Comparison of ENCODE assay signal across 33 cellular contexts in the genomic region with DNA sequence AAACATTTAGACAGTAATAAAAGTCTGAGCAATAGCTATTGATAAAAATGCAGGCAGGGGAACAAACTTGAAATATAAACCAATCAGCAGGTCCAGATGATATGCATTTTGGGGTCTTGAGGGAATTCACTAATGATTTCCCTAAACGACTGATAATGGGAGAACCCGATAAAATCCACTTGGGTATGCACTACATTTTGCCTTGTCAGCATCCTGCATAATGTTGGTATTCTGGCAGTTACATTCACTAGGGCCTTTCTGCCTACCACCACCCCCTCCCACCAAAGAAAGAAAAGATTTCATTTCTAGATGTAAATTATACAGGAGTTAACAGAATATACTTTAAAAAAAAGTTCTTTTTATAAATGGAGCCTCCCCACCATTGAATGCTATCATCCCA.
DNase-seq lines count a peak whose midpoint lies in the region; ATAC-seq, FAIRE-seq and TF ChIP-seq lines count a peak whose summit lies in the region.
"Had no signal": no experiment of that assay in that cellular context is flagged by ENCODE, and none has a peak within 500 bp of the region (broad histone marks: within the 10 kb centered on the region; RNA-seq: fewer than 3 reads in every experiment).

No MANE protein-coding gene starts in this region.

- H3K14ac ChIP-seq in IMR-90 (replicated peaks; ENCODE audit: low read depth, low read length): no peak overlapping the region

- TF ChIP-seq CTCF in HepG2 (CRISPR knock-in tag; IDR thresholded peaks at IDR 0.05): no peak
- no peak for TF ChIP-seq CTCF in right lobe of liver (IDR thresholded peaks at IDR 0.05)
- TF ChIP-seq CTCF in IMR-90 (conservative IDR thresholded peaks at IDR 0.05; ENCODE audit: low read depth, low read length): no peak
- no peak for TF ChIP-seq CTCF in K562 (IDR thresholded peaks at IDR 0.05 in 2 of 3, conservative IDR thresholded peaks at IDR 0.05 in 1 of 3; ENCODE audit: insufficient read depth in 2 of 3, low read depth in 1 of 3, low read length in 3 of 3)

- POLR2A ChIA-PET in HepG2 (lab: Yijun Ruan, JAX): no interaction called here
- POLR2A ChIA-PET in IMR-90 (lab: Charles Lee; ENCODE audit: unreplicated experiment): interaction anchor here (0.6 kb wide), 1 partner anchor 123 kb away, joined by 3 read pairs; no protein-coding TSS in a partner anchor
- POLR2A ChIA-PET in K562 (lab: Yijun Ruan, JAX): no interaction called here

- H3K4me3 ChIP-seq in HepG2 (replicated peaks in 1 of 3; ENCODE audit: insufficient read depth in 1 of 3, low read depth in 2 of 3, low read length in 3 of 3): no peak overlapping the region
- H3K4me3 ChIP-seq in right lobe of liver: no peak overlapping the region
- H3K4me3 ChIP-seq in IMR-90 (ENCODE audit: insufficient read depth, low read depth, low read length): no peak overlapping the region
- H3K4me3 ChIP-seq in K562: no peak overlapping the region
- H3K4me3 ChIP-seq: A549; BLaER1; BLaER1 treated with 17β-estradiol and CSF1 and Interleukin-3, amounts not matched to agents 10 nM and 100 nM had no signal

- H3K4me2 ChIP-seq in HepG2 (ENCODE audit: low read depth, low read length): no peak overlapping the region
- no peak overlapping the region for H3K4me2 ChIP-seq in IMR-90 (ENCODE audit: low read depth, low read length)
- no peak overlapping the region for H3K4me2 ChIP-seq in K562 (ENCODE audit: insufficient read depth, low read length)
- H3K4me2 ChIP-seq: A549; BLaER1; BLaER1 treated with 17β-estradiol and CSF1 and Interleukin-3, amounts not matched to agents 10 nM and 100 nM had no signal

- H3K9ac ChIP-seq in HepG2 (ENCODE audit: insufficient read depth, low read depth, low read length) (no peak overlapping the region), IMR-90 (ENCODE audit: low read depth, low read length) (no peak overlapping the region), K562 (ENCODE audit: insufficient read depth in 1 of 2, low read depth in 2 of 2, low read length in 2 of 2) (no peak overlapping the region)
- H3K9ac ChIP-seq: BLaER1; BLaER1 treated with 17β-estradiol and CSF1 and Interleukin-3, amounts not matched to agents 10 nM and 100 nM had no signal

- H3K79me2 ChIP-seq in HepG2 (ENCODE audit: insufficient read depth, low read length) (no peaks in the 10 kb centered on the region), K562 (ENCODE audit: control insufficient read depth, insufficient read depth, low read length) (no peaks in the 10 kb centered on the region)

- H3K9me3 ChIP-seq in HepG2 (ENCODE audit: low read length) (no peaks in the 10 kb centered on the region), right lobe of liver (no peaks in the 10 kb centered on the region), IMR-90 (ENCODE audit: control insufficient read depth, insufficient read depth, low read length) (no peaks in the 10 kb centered on the region), K562 (replicated peaks; ENCODE audit: control insufficient read depth, insufficient read depth, low read depth, low read length) (no peaks in the 10 kb centered on the region)
- H3K9me3 ChIP-seq: A549; BE2C; BLaER1; BLaER1 treated with 17β-estradiol and CSF1 and Interleukin-3, amounts not matched to agents 10 nM and 100 nM; Caco-2 had no signal

- H3K36me3 ChIP-seq in HepG2 (replicated peaks in 1 of 2; ENCODE audit: control insufficient read depth in 1 of 2, insufficient read depth in 2 of 2, low read length in 2 of 2): no peaks in the 10 kb centered on the region
- no peaks in the 10 kb centered on the region for H3K36me3 ChIP-seq in right lobe of liver
- H3K36me3 ChIP-seq in IMR-90 (ENCODE audit: control insufficient read depth, insufficient read depth, low read length): no peaks in the 10 kb centered on the region
- no peaks in the 10 kb centered on the region for H3K36me3 ChIP-seq in K562 (ENCODE audit: control insufficient read depth, insufficient read depth, low read length)
- H3K36me3 ChIP-seq: BE2C; BLaER1; BLaER1 treated with 17β-estradiol and CSF1 and Interleukin-3, amounts not matched to agents 10 nM and 100 nM had no signal

- no TSS peak for BruUV-seq in HepG2 (replicated peaks; lab: Mats Ljungman, UMichigan)
- BruUV-seq in IMR-90 (replicated peaks; lab: Mats Ljungman, UMichigan): no TSS peak
- no TSS peak for BruUV-seq in K562 (replicated peaks; lab: Mats Ljungman, UMichigan)

- H3K9me1 ChIP-seq in IMR-90 (ENCODE audit: insufficient read depth, low read length) (no peaks in the 10 kb centered on the region), K562 (ENCODE audit: control insufficient read depth, insufficient read depth, low read length) (no peaks in the 10 kb centered on the region)

- H3K4ac ChIP-seq in IMR-90 (ENCODE audit: low read depth, low read length): no peak overlapping the region

- H3K27ac ChIP-seq in HepG2 (ENCODE audit: extremely low read length, insufficient read depth, low read length): no peak overlapping the region
- no peak overlapping the region for H3K27ac ChIP-seq in right lobe of liver
- no peak overlapping the region for H3K27ac ChIP-seq in IMR-90 (ENCODE audit: insufficient read depth, low read length)
- H3K27ac ChIP-seq in K562 (ENCODE audit: extremely low read depth, low read depth, low read length): no peak overlapping the region
- H3K27ac ChIP-seq: 22Rv1; A549; BLaER1; BLaER1 treated with 17β-estradiol and CSF1 and Interleukin-3, amounts not matched to agents 10 nM and 100 nM; C4-2B had no signal

- H4K20me1 ChIP-seq in HepG2 (ENCODE audit: insufficient read depth, low read length): no peaks in the 10 kb centered on the region
- no peaks in the 10 kb centered on the region for H4K20me1 ChIP-seq in IMR-90 (ENCODE audit: insufficient read depth, low read length)
- H4K20me1 ChIP-seq in K562 (replicated peaks; ENCODE audit: control insufficient read depth, insufficient read depth, low read length): no peaks in the 10 kb centered on the region
- H4K20me1 ChIP-seq: BLaER1; BLaER1 treated with 17β-estradiol and CSF1 and Interleukin-3, amounts not matched to agents 10 nM and 100 nM had no signal

- H2AFZ ChIP-seq in HepG2 (ENCODE audit: low read length) (no peak overlapping the region), IMR-90 (replicated peaks; ENCODE audit: low read length, poor library complexity) (no peak overlapping the region), K562 (ENCODE audit: low read depth, low read length) (no peak overlapping the region)

- no peak overlapping the region for H4K8ac ChIP-seq in IMR-90 (ENCODE audit: low read depth in 2 of 2, low read length in 2 of 2)

- H3K79me1 ChIP-seq in IMR-90 (ENCODE audit: low read depth in 1 of 2, low read length in 2 of 2): no peaks in the 10 kb centered on the region

- no peak overlapping the region for H2BK20ac ChIP-seq in IMR-90 (ENCODE audit: low read depth, low read length)

- no peak overlapping the region for H2AK9ac ChIP-seq in IMR-90 (replicated peaks; ENCODE audit: low read depth, low read length, poor library complexity)

- FAIRE-seq in HepG2 (lab: Jason Lieb, UNC): no peak
- FAIRE-seq in K562 (lab: Jason Lieb, UNC): no peak
- FAIRE-seq: A204.1, A549, D721Med had no signal

- H2AK5ac ChIP-seq in IMR-90 (ENCODE audit: low read depth, low read length): no peak overlapping the region

- no peak for TF ChIP-seq RAD21 in HepG2 (CRISPR knock-in tag; IDR thresholded peaks at IDR 0.05)
- no peak for TF ChIP-seq RAD21 in IMR-90 (IDR thresholded peaks at IDR 0.05; ENCODE audit: low read length)
- TF ChIP-seq RAD21 in K562 (CRISPR knock-in tag; conservative IDR thresholded peaks at IDR 0.05 in 1 of 2, IDR thresholded peaks at IDR 0.05 in 1 of 2): no peak

- in situ Hi-C loops in HepG2 (cut with HindIII; ENCODE audit: extremely low pct_ligation_motif_present, low pct_unique_long_range_greater_than_20kb): no loop called here
- in situ Hi-C loops in IMR-90 (cut with MboI; ENCODE audit: low sequenced_read_pairs): no loop called here
- in situ Hi-C loops in K562 (cut with MboI): no loop called here

- H3K56ac ChIP-seq in IMR-90 (ENCODE audit: extremely low read depth, insufficient read depth, low read length): no peak overlapping the region

- H3K27me3 ChIP-seq in HepG2 (ENCODE audit: control insufficient read depth in 1 of 2, insufficient read depth in 2 of 2, low read length in 2 of 2) (no peaks in the 10 kb centered on the region), right lobe of liver (no peaks in the 10 kb centered on the region), IMR-90 (ENCODE audit: control insufficient read depth, insufficient read depth, low read length) (no peaks in the 10 kb centered on the region; the same call in 1 of the 2 replicates), K562 (ENCODE audit: control insufficient read depth in 2 of 2, insufficient read depth in 2 of 2, low read length in 2 of 2) (no peaks in the 10 kb centered on the region)
- H3K27me3 ChIP-seq: BE2C; BLaER1; BLaER1 treated with 17β-estradiol and CSF1 and Interleukin-3, amounts not matched to agents 10 nM and 100 nM had no signal

- no peak for DNase-seq in HepG2 (ENCODE audit: low spot score)
- no peak for DNase-seq in right lobe of liver
- no peak for DNase-seq in IMR-90
- no peak for DNase-seq in K562 (ENCODE audit: extremely low read depth in 1 of 4, low spot score in 3 of 4)
- DNase-seq in activated naive CD4-positive, alpha-beta T cell treated with anti-CD3 and anti-CD28 coated beads, Interleukin-2, amount 50 U/mL, for 16 hours: no peak
- DNase-seq: 8988T; ACHN; AML-193; BE2C; C1 segment of cervical spinal cord; Caco-2; Calu3; CD4-positive, alpha-beta memory T cell; CD4-positive, alpha-beta T cell; CD4-positive, CD25-positive, alpha-beta regulatory T cell; CD8-positive, alpha-beta memory T cell; CD8-positive, alpha-beta T cell; COR-L47; DMS 273 treated with DMSO at 0.1 percent for 48 hours; DMS153; DMS53; DMS79; DMS79 treated with DMSO at 0.1 percent for 48 hours; DND-41; EL had no signal

- intact Hi-C loops in HepG2 (cut with micrococcal nuclease; ENCODE audit: unreplicated experiment) (no loop called here), right lobe of liver (cut with DNase I) (no loop called here), IMR-90 (cut with micrococcal nuclease) (no loop called here), K562 (cut with micrococcal nuclease) (no loop called here)

- H2BK15ac ChIP-seq in IMR-90 (ENCODE audit: low read depth, low read length): no peak overlapping the region

- CTCF ChIA-PET in HepG2 (lab: Yijun Ruan, JAX; ENCODE audit: low intra/inter-chr PET ratio, low total read pairs) (no interaction called here), IMR-90 (lab: Yijun Ruan, JAX) (no interaction called here), K562 (lab: Yijun Ruan, JAX; ENCODE audit: low intra/inter-chr PET ratio) (no interaction called here)

- H2BK120ac ChIP-seq in IMR-90 (ENCODE audit: low read depth, low read length): no peak overlapping the region

- no peak overlapping the region for H2BK5ac ChIP-seq in IMR-90 (ENCODE audit: low read depth, low read length, poor library complexity, severe bottlenecking)

- H3K4me1 ChIP-seq in HepG2 (ENCODE audit: insufficient read depth, low read length): no peaks in the 10 kb centered on the region
- H3K4me1 ChIP-seq in right lobe of liver: no peaks in the 10 kb centered on the region
- H3K4me1 ChIP-seq in IMR-90 (ENCODE audit: control insufficient read depth, insufficient read depth, low read length): no peaks in the 10 kb centered on the region
- H3K4me1 ChIP-seq in K562 (replicated peaks in 1 of 2; ENCODE audit: control insufficient read depth in 2 of 2, insufficient read depth in 2 of 2, low read length in 2 of 2): no peaks in the 10 kb centered on the region
- H3K4me1 ChIP-seq: A549; BE2C; BLaER1; BLaER1 treated with 17β-estradiol and CSF1 and Interleukin-3, amounts not matched to agents 10 nM and 100 nM; Caco-2 had no signal

- dilution Hi-C loops in IMR-90 (cut with HindIII; ENCODE audit: low sequenced_read_pairs, unreplicated experiment): no loop called here

- 0% methylated on average over 1 of the region's 2 CpGs for WGBS in HepG2 (ENCODE audit: low lambda C conversion rate)
- WGBS in right lobe of liver (ENCODE audit: insufficient coverage, low coverage, low lambda C conversion rate, missing lambda C conversion rate): 69% methylated on average over 2 of the region's 2 CpGs
- WGBS in IMR-90 (ENCODE audit: extremely low coverage in 2 of 2, insufficient read length in 1 of 2), 2 experiments: no CpG with 5 or more reads among the region's 2 CpGs
- 0% methylated on average over 2 of the region's 2 CpGs for WGBS in K562 (ENCODE audit: insufficient coverage, low coverage, missing lambda C conversion rate)

- no peak overlapping the region for H4K5ac ChIP-seq in IMR-90 (ENCODE audit: low read depth, low read length)

- TF ChIP-seq POLR2A in HepG2 (IDR thresholded peaks at IDR 0.05; ENCODE audit: insufficient read depth in 1 of 2, low read depth in 2 of 2, low read length in 2 of 2) (no peak), right lobe of liver (IDR thresholded peaks at IDR 0.05) (no peak), IMR-90 (IDR thresholded peaks at IDR 0.05; ENCODE audit: low read depth, low read length) (no peak), K562 (conservative IDR thresholded peaks at IDR 0.05) (no peak)

- no peak for TF ChIP-seq EP300 in HepG2 (IDR thresholded peaks at IDR 0.05; ENCODE audit: low read depth in 2 of 2, low read length in 2 of 2)
- no peak for TF ChIP-seq EP300 in HepG2 (CRISPR knock-in tag; IDR thresholded peaks at IDR 0.05; ENCODE audit: borderline replicate concordance)
- TF ChIP-seq EP300 in K562 (IDR thresholded peaks at IDR 0.05; ENCODE audit: low read length): no peak

- no peak overlapping the region for H3K18ac ChIP-seq in IMR-90 (ENCODE audit: low read depth, low read length)

- H4K91ac ChIP-seq in IMR-90 (ENCODE audit: insufficient read depth, low read depth, low read length): no peak overlapping the region

- H3K23ac ChIP-seq in IMR-90 (ENCODE audit: low read depth, low read length): no peak overlapping the region

- ATAC-seq in HepG2 (no peak), right lobe of liver (no peak), IMR-90 (ENCODE audit: low read depth) (no peak), K562 (no peak), HG02571 (IDR thresholded peaks at IDR 0.05; ENCODE audit: unreplicated experiment) (no peak)
- ATAC-seq: A549; CD8-positive, alpha-beta T cell had no signal
